1 cellular context compared by ENCODE assay signal in genomic region chr10:131787961-131788360, GRCh38.
TF ChIP-seq lines count a peak whose summit lies in the region.

No MANE protein-coding gene starts in this region.

TF ChIP-seq in GM23338, 12 proteins besides CTCF, POLR2A, EP300 and RAD21 (continued from another document):
- no peak for TF ChIP-seq ZNF462 (CRISPR knock-in tag; IDR thresholded peaks at IDR 0.05)
- TF ChIP-seq ETS1 (IDR thresholded peaks at IDR 0.05), result no peak
- no peak for TF ChIP-seq ZNF114 (CRISPR knock-in tag; IDR thresholded peaks at IDR 0.05)
- no peak for TF ChIP-seq CREB1 (CRISPR knock-in tag; IDR thresholded peaks at IDR 0.05; ENCODE audit: low read depth)
- no peak for TF ChIP-seq ZNF331 (CRISPR knock-in tag; IDR thresholded peaks at IDR 0.05; ENCODE audit: low read depth)
- no peak for TF ChIP-seq EZH2 (IDR thresholded peaks at IDR 0.05; ENCODE audit: low read depth, unreplicated experiment)
- TF ChIP-seq STAT1 (IDR thresholded peaks at IDR 0.05; ENCODE audit: unreplicated experiment), result no peak
- TF ChIP-seq NANOG (IDR thresholded peaks at IDR 0.05; ENCODE audit: borderline replicate concordance), result no peak
- no peak for TF ChIP-seq REST (IDR thresholded peaks at IDR 0.05; ENCODE audit: unreplicated experiment)
- TF ChIP-seq EZH2phosphoT487 (IDR thresholded peaks at IDR 0.05; ENCODE audit: unreplicated experiment), result no peak
- TF ChIP-seq JUNB (IDR thresholded peaks at IDR 0.05; ENCODE audit: unreplicated experiment), result no peak
